In the genomic region with DNA sequence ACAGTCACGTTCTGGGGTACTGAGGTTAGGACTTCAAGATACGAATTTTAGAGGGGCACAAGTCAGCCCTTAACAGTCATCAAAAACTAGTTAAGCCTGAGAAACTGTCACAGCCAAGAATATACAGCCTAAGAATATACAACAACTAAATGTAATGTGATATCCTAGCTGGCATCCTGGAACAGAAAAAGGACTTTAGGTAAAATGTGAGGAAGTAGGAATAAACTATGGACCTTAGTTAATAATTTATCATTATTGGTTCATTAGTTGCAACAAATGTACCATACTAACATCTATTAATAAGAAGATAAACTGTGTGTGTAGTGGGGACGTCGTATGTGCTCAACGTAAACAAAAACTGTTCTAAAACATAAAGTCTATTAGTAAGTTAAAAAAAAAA, we compare ENCODE assay signal across 8 cellular contexts. TPM values are rescaled to one million over a fixed set of nuclear protein-coding genes. Genes with fewer than 3 reads are reported as not detected.
DNase-seq lines count a peak whose midpoint lies in the region; ATAC-seq, FAIRE-seq and TF ChIP-seq lines count a peak whose summit lies in the region.

No MANE protein-coding gene starts in this region.

- no peak for FAIRE-seq in kidney (lab: Jason Lieb, UNC)

- no peaks in the 10 kb centered on the region for H3K9me3 Mint-ChIP-seq in activated naive CD4-positive, alpha-beta T cell treated with anti-CD3 and anti-CD28 coated beads, Interleukin-2, amount 50 U/mL, for 72 hours

- peaks cover 54% of the 10 kb centered on the region for H4K20me1 ChIP-seq in SK-N-SH (ENCODE audit: insufficient read depth)

- no peak for DNase-seq in SK-N-SH
- no peak for DNase-seq in activated naive CD4-positive, alpha-beta T cell treated with anti-CD3 and anti-CD28 coated beads, Interleukin-2, amount 50 U/mL, for 72 hours (ENCODE audit: low spot score in 2 of 2)
- DNase-seq in kidney, result no peak
- DNase-seq in A172 (ENCODE audit: low spot score), result no peak
- no peak for DNase-seq in stimulated activated CD4-positive, alpha-beta T cell treated with anti-CD3 and anti-CD28 coated beads, Interleukin-1b, Interleukin-23, amount 100 ng/mL, for 48 hours
- DNase-seq in NCI-H226, result no peak

- WGBS in SK-N-SH (ENCODE audit: low lambda C conversion rate), result 65% methylated on average over 5 of the region's 5 CpGs

- TF ChIP-seq CTCF in SK-N-SH (IDR thresholded peaks at IDR 0.05) (no peak), kidney (IDR thresholded peaks at IDR 0.05; ENCODE audit: borderline replicate concordance, extremely low read depth, insufficient read depth) (no peak)

- peak overlapping the region; percentile 77 for H3K4me2 ChIP-seq in SK-N-SH

- H3K27ac Mint-ChIP-seq in activated naive CD4-positive, alpha-beta T cell treated with anti-CD3 and anti-CD28 coated beads, Interleukin-2, amount 50 U/mL, for 72 hours, result peak overlapping the region; percentile 90 to 97

- H3K27ac ChIP-seq in SK-N-SH (ENCODE audit: low read depth in 2 of 2, low read length in 1 of 2) (peak overlapping the region in 1 of 2 experiments; percentile 97; a peak in 1 of 4 replicates), kidney (ENCODE audit: low read depth in 2 of 2, low read length in 2 of 2) (no peak overlapping the region), stomach smooth muscle (ENCODE audit: low read length) (peak overlapping the region; percentile 3)

- TF ChIP-seq EP300 in SK-N-SH (IDR thresholded peaks at IDR 0.05; ENCODE audit: borderline replicate concordance in 1 of 2, low read depth in 1 of 2, low read length in 1 of 2), result no peak

- intact Hi-C loops in kidney (cut with DNase I), result no loop called here

- peaks cover 16% of the 10 kb centered on the region for H3F3A ChIP-seq in SK-N-SH (replicated peaks; ENCODE audit: insufficient read depth)

- no peaks in the 10 kb centered on the region for H3K9me2 ChIP-seq in SK-N-SH

- H3K9me3 ChIP-seq in SK-N-SH (no peaks in the 10 kb centered on the region), kidney (ENCODE audit: control insufficient read depth in 1 of 2, low read length in 2 of 2) (no peaks in the 10 kb centered on the region), stomach smooth muscle (ENCODE audit: control insufficient read depth in 2 of 2, low read length in 2 of 2) (no peaks in the 10 kb centered on the region)

- H3K79me2 ChIP-seq in SK-N-SH (ENCODE audit: insufficient read depth), result peaks cover 83% of the 10 kb centered on the region

- H3K36me3 Mint-ChIP-seq in activated naive CD4-positive, alpha-beta T cell treated with anti-CD3 and anti-CD28 coated beads, Interleukin-2, amount 50 U/mL, for 72 hours, result peaks cover 27 to 42% of the 10 kb centered on the region in 2 donors

- H3K36me3 ChIP-seq in SK-N-SH (replicated peaks in 1 of 2; ENCODE audit: control insufficient read depth in 1 of 2, insufficient read depth in 2 of 2, low read length in 1 of 2) (peaks cover 13 to 15% of the 10 kb centered on the region in 2 experiments), kidney (ENCODE audit: control insufficient read depth in 1 of 2, insufficient read depth in 2 of 2, low read length in 2 of 2) (no peaks in the 10 kb centered on the region), stomach smooth muscle (ENCODE audit: control insufficient read depth in 2 of 2, insufficient read depth in 2 of 2, low read length in 2 of 2) (no peaks in the 10 kb centered on the region)

- H3K9ac ChIP-seq in SK-N-SH, result peak overlapping the region; percentile 94
- peak overlapping the region; percentile 76 to 95 for H3K9ac ChIP-seq in kidney (ENCODE audit: low read length in 2 of 2)
- H3K9ac ChIP-seq in stomach smooth muscle (ENCODE audit: low read length in 2 of 2), result peak overlapping the region; percentile 99

- peak overlapping the region; percentile 90 to 99 for H3K4me3 ChIP-seq in SK-N-SH (ENCODE audit: low read depth in 2 of 2, low read length in 1 of 2)
- peak overlapping the region; percentile 83 to 90 for H3K4me3 ChIP-seq in kidney (ENCODE audit: low read length in 2 of 2)
- peak overlapping the region; percentile 98 to 99 for H3K4me3 ChIP-seq in stomach smooth muscle (ENCODE audit: low read length in 2 of 2)

- TF ChIP-seq RAD21 in SK-N-SH (IDR thresholded peaks at IDR 0.05; ENCODE audit: low read length), result no peak

- POLR2A ChIA-PET in SK-N-SH (lab: Yijun Ruan, JAX), result interaction anchor here (0.8 to 1.4 kb wide), 5 partner anchors 20 to 144 kb away, joined by 3 to 6 read pairs (median 4); a partner anchor contains a TSS

- no peak for ATAC-seq in SK-N-SH treated with all-trans-retinoic acid at 6 μM for 48 hours
- ATAC-seq in activated naive CD4-positive, alpha-beta T cell treated with anti-CD3 and anti-CD28 coated beads, Interleukin-2, amount 50 U/mL, for 72 hours, result no peak

- H3K27me3 ChIP-seq in SK-N-SH (ENCODE audit: insufficient read depth) (no peaks in the 10 kb centered on the region), stomach smooth muscle (ENCODE audit: control insufficient read depth in 1 of 2, insufficient read depth in 2 of 2, low read length in 2 of 2) (no peaks in the 10 kb centered on the region)

- H2AFZ ChIP-seq in SK-N-SH (ENCODE audit: low read depth), result no peak overlapping the region

- H3K4me1 ChIP-seq in SK-N-SH (ENCODE audit: control insufficient read depth in 1 of 2, insufficient read depth in 2 of 2, low read depth in 1 of 2, low read length in 1 of 2), result peaks cover 8 to 15% of the 10 kb centered on the region in 2 experiments
- H3K4me1 ChIP-seq in kidney (ENCODE audit: control insufficient read depth in 1 of 2, insufficient read depth in 1 of 2, low read depth in 1 of 2, low read length in 2 of 2), result peaks cover 25 to 32% of the 10 kb centered on the region in 2 donors
- H3K4me1 ChIP-seq in stomach smooth muscle (ENCODE audit: control insufficient read depth, insufficient read depth, low read length), result peaks cover 21% of the 10 kb centered on the region

- CTCF ChIA-PET in SK-N-SH (lab: Yijun Ruan, JAX), result interaction anchor here (1.0 to 2.6 kb wide), 4 partner anchors 17 to 94 kb away, joined by 3 to 9 read pairs (median 6); a partner anchor contains a TSS

TF ChIP-seq in SK-N-SH, 30 proteins besides CTCF, POLR2A, EP300 and RAD21 (continues in another document):
- TF ChIP-seq NRF1 (IDR thresholded peaks at IDR 0.05; ENCODE audit: low read depth, low read length) (no peak), JUND (IDR thresholded peaks at IDR 0.05) (no peak), GABPA (IDR thresholded peaks at IDR 0.05; ENCODE audit: low read depth) (no peak), ELF1 (IDR thresholded peaks at IDR 0.05) (no peak), CHD2 (IDR thresholded peaks at IDR 0.05; ENCODE audit: low read length, partially characterized antibody) (no peak)
- TF ChIP-seq, protein P1, sequence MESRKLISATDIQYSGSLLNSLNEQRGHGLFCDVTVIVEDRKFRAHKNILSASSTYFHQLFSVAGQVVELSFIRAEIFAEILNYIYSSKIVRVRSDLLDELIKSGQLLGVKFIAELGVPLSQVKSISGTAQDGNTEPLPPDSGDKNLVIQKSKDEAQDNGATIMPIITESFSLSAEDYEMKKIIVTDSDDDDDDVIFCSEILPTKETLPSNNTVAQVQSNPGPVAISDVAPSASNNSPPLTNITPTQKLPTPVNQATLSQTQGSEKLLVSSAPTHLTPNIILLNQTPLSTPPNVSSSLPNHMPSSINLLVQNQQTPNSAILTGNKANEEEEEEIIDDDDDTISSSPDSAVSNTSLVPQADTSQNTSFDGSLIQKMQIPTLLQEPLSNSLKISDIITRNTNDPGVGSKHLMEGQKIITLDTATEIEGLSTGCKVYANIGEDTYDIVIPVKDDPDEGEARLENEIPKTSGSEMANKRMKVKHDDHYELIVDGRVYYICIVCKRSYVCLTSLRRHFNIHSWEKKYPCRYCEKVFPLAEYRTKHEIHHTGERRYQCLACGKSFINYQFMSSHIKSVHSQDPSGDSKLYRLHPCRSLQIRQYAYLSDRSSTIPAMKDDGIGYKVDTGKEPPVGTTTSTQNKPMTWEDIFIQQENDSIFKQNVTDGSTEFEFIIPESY (IDR thresholded peaks at IDR 0.05; ENCODE audit: borderline replicate concordance, low read depth), result no peak

TF ChIP-seq in SK-N-SH treated with all-trans-retinoic acid at 6 μM for 48 hours, 23 proteins besides CTCF, POLR2A, EP300 and RAD21 (continues in another document):
- TF ChIP-seq ZFP3 (CRISPR knock-in tag; IDR thresholded peaks at IDR 0.05) (no peak), RARB (CRISPR knock-in tag; IDR thresholded peaks at IDR 0.05) (no peak), SNAI2 (CRISPR knock-in tag; IDR thresholded peaks at IDR 0.05) (no peak), ZNF565 (CRISPR knock-in tag; conservative IDR thresholded peaks at IDR 0.05; ENCODE audit: low read depth) (no peak), TCF4 (CRISPR knock-in tag; IDR thresholded peaks at IDR 0.05; ENCODE audit: borderline replicate concordance) (no peak), ISL1 (CRISPR knock-in tag; IDR thresholded peaks at IDR 0.05) (no peak)

RNA-seq across cellular contexts. Expression of a gene that starts 1.1 kb away (rescaled TPM):
- polyA plus RNA-seq in SK-N-SH (2012; rRNA removed), result 39.1 and 63.0 TPM in 2 replicates
- 27.8 and 30.1 TPM in 2 replicates for polyA plus RNA-seq in SK-N-SH (2012; cell fraction: cytosol; rRNA removed)
- 150 and 304 TPM in 2 replicates for polyA plus RNA-seq in SK-N-SH (2012; cell fraction: nucleus; rRNA removed)
- 100 to 1,000 TPM; 162 to 257 TPM for total RNA-seq in activated naive CD4-positive, alpha-beta T cell treated with anti-CD3 and anti-CD28 coated beads, Interleukin-2, amount 50 U/mL, for 72 hours
- total RNA-seq in kidney, result 97.1 TPM
- polyA plus RNA-seq in kidney (ENCODE audit: insufficient read depth, low read depth, low replicate concordance), result 69.8 TPM
- total RNA-seq in A172 (2014; rRNA removed; shearing (Covaris generic)), result 43.2 and 56.6 TPM in 2 replicates

RNA-seq across cellular contexts. Expression of a gene that starts 30.0 kb away (rescaled TPM):
- polyA plus RNA-seq in SK-N-SH (2012; rRNA removed), result 6.4 and 8.0 TPM in 2 replicates
- polyA plus RNA-seq in SK-N-SH (2012; cell fraction: cytosol; rRNA removed), result 8.2 and 10.0 TPM in 2 replicates
- 6.8 and 8.1 TPM in 2 replicates for polyA plus RNA-seq in SK-N-SH (2012; cell fraction: nucleus; rRNA removed)
- total RNA-seq in activated naive CD4-positive, alpha-beta T cell treated with anti-CD3 and anti-CD28 coated beads, Interleukin-2, amount 50 U/mL, for 72 hours, result 10 to 100 TPM in 1 of 2 donors, 1 to 10 TPM in 1; 3.0 to 14.1 TPM
- 8.1 TPM for total RNA-seq in kidney
- 18.7 TPM for polyA plus RNA-seq in kidney (ENCODE audit: insufficient read depth, low read depth, low replicate concordance)
- 16.7 and 21.4 TPM in 2 replicates for total RNA-seq in A172 (2014; rRNA removed; shearing (Covaris generic))
